ENCODE assay signal across 8 cellular contexts in the genomic region with DNA sequence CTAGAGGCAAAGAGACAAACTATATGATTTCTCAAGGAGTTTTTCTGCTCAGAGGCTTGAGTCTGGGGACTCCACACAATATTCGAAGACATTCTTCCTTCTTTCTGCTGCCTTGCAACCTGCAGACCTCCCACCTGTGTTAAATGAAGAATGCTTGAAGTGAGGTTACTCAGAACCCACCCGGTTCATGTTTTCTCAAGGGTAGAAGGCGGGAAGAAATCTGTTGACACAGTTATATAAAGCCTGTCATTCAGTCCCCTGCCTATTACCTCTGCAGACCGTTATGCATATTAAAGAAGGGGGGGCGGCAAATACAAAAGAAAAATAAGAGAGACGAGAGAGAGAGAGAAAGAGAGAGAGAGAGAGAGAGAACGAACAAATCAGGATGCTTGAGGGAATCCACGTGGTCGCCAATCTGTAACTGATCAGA. TPM values are rescaled to one million over a fixed set of nuclear protein-coding genes. Genes with fewer than 3 reads are reported as not detected.
A peak's percentile ranks its signal among the peaks of the same experiment; 100 is the strongest.
DNase-seq lines count a peak whose midpoint lies in the region; ATAC-seq and TF ChIP-seq lines count a peak whose summit lies in the region.

No MANE protein-coding gene starts in this region.

- peaks cover 29% of the 10 kb centered on the region for H3K4me1 Mint-ChIP-seq in progenitor cell of endocrine pancreas (ENCODE audit: low read depth)

- in situ Hi-C loops in Panc1 (cut with HindIII; ENCODE audit: low pct_unique_long_range_greater_than_20kb, low sequenced_read_pairs): no loop called here

- peak overlapping the region; percentile 95 for H3K27ac Mint-ChIP-seq in progenitor cell of endocrine pancreas

- H3K27ac ChIP-seq in Panc1 (ENCODE audit: low read length): peak overlapping the region; percentile 96

- intact Hi-C loops in Panc1 (cut with micrococcal nuclease; ENCODE audit: unreplicated experiment): no loop called here

- no peaks in the 10 kb centered on the region for H3K27me3 Mint-ChIP-seq in progenitor cell of endocrine pancreas

- H3K27me3 ChIP-seq in Panc1 (ENCODE audit: control insufficient read depth, insufficient read depth, low read length): no peaks in the 10 kb centered on the region

- no peaks in the 10 kb centered on the region for H3K9me3 Mint-ChIP-seq in progenitor cell of endocrine pancreas (ENCODE audit: low read depth)

- DNase-seq in NCI-H1105 treated with DMSO at 0.1 percent for 48 hours (lab: John Stamatoyannopoulos, UW) (peak; percentile 68), NCI-H1105 (lab: John Stamatoyannopoulos, UW) (no peak), Panc1 (ENCODE audit: low read depth, low spot score) (no peak), epithelial cell of proximal tubule (ENCODE audit: low read depth) (no peak), progenitor cell of endocrine pancreas (ENCODE audit: low spot score, unreplicated experiment) (no peak), cortex of kidney (lab: John Stamatoyannopoulos, UW) (no peak)

- no peaks in the 10 kb centered on the region for H3K36me3 Mint-ChIP-seq in progenitor cell of endocrine pancreas (ENCODE audit: insufficient read depth)

- BruUV-seq in Panc1 (replicated peaks; lab: Mats Ljungman, UMichigan): no TSS peak

- POLR2A ChIA-PET in Panc1 (lab: Charles Lee): no interaction called here

- H3K4me1 ChIP-seq in Panc1 (ENCODE audit: control insufficient read depth, insufficient read depth, low read length): peaks cover 22% of the 10 kb centered on the region

- CTCF ChIA-PET in Panc1 (lab: Charles Lee): no interaction called here

- peak overlapping the region; percentile 84 to 95 for H3K4me3 ChIP-seq in Panc1 (ENCODE audit: low read depth in 2 of 2, low read length in 2 of 2)
- peak overlapping the region; percentile 63 for H3K4me3 ChIP-seq in epithelial cell of proximal tubule (ENCODE audit: low read depth, low read length)

- TF ChIP-seq CTCF in Panc1 (IDR thresholded peaks at IDR 0.05) (no peak), epithelial cell of proximal tubule (conservative IDR thresholded peaks at IDR 0.05; ENCODE audit: low read depth, low read length) (no peak), progenitor cell of endocrine pancreas (IDR thresholded peaks at IDR 0.05; ENCODE audit: unreplicated experiment) (no peak)

- ATAC-seq in Panc1: peak; percentile 7
- no peak for ATAC-seq in HG03521 (IDR thresholded peaks at IDR 0.05; ENCODE audit: unreplicated experiment)
- no peak for ATAC-seq in GM21423 (IDR thresholded peaks at IDR 0.05; ENCODE audit: unreplicated experiment)

- H3K36me3 ChIP-seq in Panc1 (ENCODE audit: control insufficient read depth, insufficient read depth, low read length): no peaks in the 10 kb centered on the region; the same call in 1 of the 2 replicates

- H3K9me3 ChIP-seq in Panc1 (ENCODE audit: control insufficient read depth, insufficient read depth, low read depth, low read length): no peaks in the 10 kb centered on the region

- H3K4me3 Mint-ChIP-seq in progenitor cell of endocrine pancreas (ENCODE audit: low read depth): peak overlapping the region; percentile 81

RNA-seq across cellular contexts. Expression of a gene that starts 2.2 kb away (rescaled TPM):
- 139 TPM for total RNA-seq in Panc1 (2021; ENCODE audit: unreplicated experiment)
- polyA plus RNA-seq in Panc1 (2012; ENCODE audit: insufficient read length): 74.2 TPM
- total RNA-seq in epithelial cell of proximal tubule: 27.2 and 42.1 TPM in 2 replicates
- total RNA-seq in progenitor cell of endocrine pancreas: 89.1 and 94.6 TPM in 2 replicates

RNA-seq across cellular contexts. Expression of a gene that starts 32.7 kb away (rescaled TPM):
- total RNA-seq in Panc1 (2021; ENCODE audit: unreplicated experiment): 504 TPM
- 755 TPM for polyA plus RNA-seq in Panc1 (2012; ENCODE audit: insufficient read length)
- total RNA-seq in epithelial cell of proximal tubule: 82.7 and 86.8 TPM in 2 replicates
- total RNA-seq in progenitor cell of endocrine pancreas: 189 and 192 TPM in 2 replicates
